8 cellular contexts compared by ENCODE assay signal in genomic region chr4:70838400-70838971, GRCh38. TPM values are rescaled to one million over a fixed set of nuclear protein-coding genes. Genes with fewer than 3 reads are reported as not detected.
DNase-seq lines count a peak whose midpoint lies in the region; ATAC-seq, FAIRE-seq and TF ChIP-seq lines count a peak whose summit lies in the region.

No MANE protein-coding gene starts in this region.

- H3K27ac ChIP-seq in A549 = peak overlapping the region; percentile 98
- H3K27ac ChIP-seq in stomach = peak overlapping the region; percentile 95 to 99 (median 97)

- intact Hi-C loops in stomach (cut with DNase I; ENCODE audit: low total_unique reads) = no loop called here

- peaks cover 19% of the 10 kb centered on the region for H3K4me1 Mint-ChIP-seq in activated T-helper 17 cell treated with anti-CD3 and anti-CD28 coated beads, Interleukin-2, amount 50 U/mL, for 72 hours

- TF ChIP-seq POLR2A in A549 (IDR thresholded peaks at IDR 0.05; ENCODE audit: low read length) (no peak), stomach (IDR thresholded peaks at IDR 0.05) (no peak)

- under 1% methylated on average over 11 of the region's 11 CpGs for WGBS in A549 (ENCODE audit: missing lambda C conversion rate)
- 0 to 2% (median 1%) methylated on average over 11 of the region's 11 CpGs for WGBS in stomach, 5 donors

- POLR2A ChIA-PET in A549 (lab: Yijun Ruan, JAX) (interaction anchor here (0.9 to 1.7 kb wide), 3 partner anchors 9 to 155 kb away, joined by 3 to 9 read pairs (median 3); partner anchors contain the start of genes DCK and MOB1B), HEK293T (lab: Yijun Ruan, JAX) (interaction anchor here (0.9 to 1.5 kb wide), 6 partner anchors 11 to 155 kb away, joined by 3 to 7 read pairs (median 3); partner anchors contain the start of genes DCK and MOB1B)

- TF ChIP-seq EP300 in A549 (IDR thresholded peaks at IDR 0.05) (no peak), stomach (IDR thresholded peaks at IDR 0.05) (no peak)

- H3K9me3 Mint-ChIP-seq in activated T-helper 17 cell treated with anti-CD3 and anti-CD28 coated beads, Interleukin-2, amount 50 U/mL, for 72 hours = no peaks in the 10 kb centered on the region

- H3K27me3 ChIP-seq in H7 (ENCODE audit: control insufficient read depth, insufficient read depth, low read length) (no peaks in the 10 kb centered on the region), stomach (no peaks in the 10 kb centered on the region)

- H3K4me1 ChIP-seq in A549 (peaks cover 12% of the 10 kb centered on the region; the same call in 2 of the 3 replicates), stomach (peaks cover 4 to 47% (median 24%) of the 10 kb centered on the region in 4 donors)

- H3K27me3 Mint-ChIP-seq in activated T-helper 17 cell treated with anti-CD3 and anti-CD28 coated beads, Interleukin-2, amount 50 U/mL, for 72 hours = no peaks in the 10 kb centered on the region

- peaks cover 4% of the 10 kb centered on the region for H3K36me3 ChIP-seq in H7 (replicated peaks; ENCODE audit: control insufficient read depth, insufficient read depth, low read length)
- peaks cover 10 to 25% (median 24%) of the 10 kb centered on the region in 4 donors for H3K36me3 ChIP-seq in stomach

- peaks cover 53% of the 10 kb centered on the region for H3K36me3 Mint-ChIP-seq in activated T-helper 17 cell treated with anti-CD3 and anti-CD28 coated beads, Interleukin-2, amount 50 U/mL, for 72 hours (ENCODE audit: low read depth)

- H3K4me3 ChIP-seq in A549 = peak overlapping the region; percentile 98
- peak overlapping the region; percentile 76 for H3K4me3 ChIP-seq in H7 (ENCODE audit: insufficient read depth, low read depth, low read length)
- H3K4me3 ChIP-seq in iPS-18c (ENCODE audit: insufficient read depth, low read depth, low read length) = peak overlapping the region; percentile 90
- H3K4me3 ChIP-seq in stomach = peak overlapping the region; percentile 78 to 94 (median 89)

- CTCF ChIA-PET in A549 (lab: Yijun Ruan, JAX) = interaction anchor here (0.6 to 1.6 kb wide), 2 partner anchors 110 to 134 kb away, joined by 3 to 5 read pairs; no protein-coding TSS in a partner anchor
- CTCF ChIA-PET in HEK293T (lab: Yijun Ruan, JAX) = interaction anchor here (0.7 to 1.1 kb wide), 2 partner anchors 91 to 117 kb away, joined by 3 read pairs; no protein-coding TSS in a partner anchor

- TF ChIP-seq CTCF in A549 (IDR thresholded peaks at IDR 0.05) (no peak), stomach (IDR thresholded peaks at IDR 0.05) (no peak)

- H3K27ac Mint-ChIP-seq in activated T-helper 17 cell treated with anti-CD3 and anti-CD28 coated beads, Interleukin-2, amount 50 U/mL, for 72 hours = peak overlapping the region; percentile 98

- H3K4me3 Mint-ChIP-seq in activated T-helper 17 cell treated with anti-CD3 and anti-CD28 coated beads, Interleukin-2, amount 50 U/mL, for 72 hours = peak overlapping the region; percentile 96

- FAIRE-seq in A549 (lab: Jason Lieb, UNC) = no peak

- no peak for ATAC-seq in A549
- ATAC-seq in activated T-helper 17 cell treated with anti-CD3 and anti-CD28 coated beads, Interleukin-2, amount 50 U/mL, for 72 hours (replicated peaks) = no peak

- peak overlapping the region; percentile 95 for H3K4me2 ChIP-seq in A549

- peak in 1 of 2 experiments; percentile 1 for DNase-seq in A549 (ENCODE audit: low read depth in 1 of 2, low spot score in 1 of 2)
- DNase-seq in H7 = peak; percentile 14
- DNase-seq in stomach = no peak
- no peak for DNase-seq in NK-92 treated with Interleukin-12 subunit alpha and Interleukin-12 subunit beta, amount 100 ng/mL, for 24 hours (lab: John Stamatoyannopoulos, UW)
- no peak for DNase-seq in DMS53 treated with DMSO at 0.1 percent for 48 hours (lab: John Stamatoyannopoulos, UW; ENCODE audit: unreplicated experiment)
- no peak for DNase-seq in HEK293T (ENCODE audit: extremely low spot score)

- no peak for TF ChIP-seq RAD21 in A549 (conservative IDR thresholded peaks at IDR 0.05 in 1 of 2, IDR thresholded peaks at IDR 0.05 in 1 of 2)

- no peaks in the 10 kb centered on the region for H3K9me3 ChIP-seq in A549
- H3K9me3 ChIP-seq in iPS-18c (ENCODE audit: control insufficient read depth, insufficient read depth, low read length) = peaks cover 2% of the 10 kb centered on the region
- no peaks in the 10 kb centered on the region for H3K9me3 ChIP-seq in stomach

TF ChIP-seq in A549, 52 proteins besides CTCF, POLR2A, EP300 and RAD21:
- TF ChIP-seq BHLHE40 (IDR thresholded peaks at IDR 0.05; ENCODE audit: low read depth, low read length) = no peak

TF ChIP-seq in HEK293T, 16 proteins besides CTCF, POLR2A, EP300 and RAD21:
- TF ChIP-seq SP1 (IDR thresholded peaks at IDR 0.05) (no peak), LEF1 (IDR thresholded peaks at IDR 0.05; ENCODE audit: borderline replicate concordance) (no peak)

RNA-seq across cellular contexts. Expression of gene GRSF1, which starts 1.2 kb away (rescaled TPM):
- polyA plus RNA-seq in A549 (2011; rRNA removed) (81.4 and 112 TPM in 2 replicates), A549 (2017; fragmentation: RNase III; extraction: RNeasy Plus Mini Kit Qiagen cat#74134 plus additional on column Dnase treatment) (89.4 to 95.2 TPM (median 94.3 TPM) in 3 replicates), stomach (10 to 100 TPM; 40.4 to 61.6 (median 52.9) TPM)
- 32.8 and 37.6 TPM in 2 replicates for polyA plus RNA-seq in A549 (2012; cell fraction: cytosol; rRNA removed)
- 26.7 and 37.5 TPM in 2 replicates for polyA plus RNA-seq in A549 (2012; cell fraction: nucleus; rRNA removed)
- polyA minus RNA-seq in A549 (2011; rRNA and poly(A)+ RNA removed) = 21.2 and 31.2 TPM in 2 replicates
- 132 and 147 TPM in 2 replicates for total RNA-seq in H7 (2014; rRNA removed; shearing (Covaris generic))
- 10 to 100 TPM; 88.5 to 91.3 TPM for total RNA-seq in activated T-helper 17 cell treated with anti-CD3 and anti-CD28 coated beads, Interleukin-2, amount 50 U/mL, for 72 hours
- 10 to 100 TPM; 24.0 to 86.5 (median 60.0) TPM for total RNA-seq in stomach
